Comparison of ENCODE assay signal across 11 cellular contexts in the genomic region with DNA sequence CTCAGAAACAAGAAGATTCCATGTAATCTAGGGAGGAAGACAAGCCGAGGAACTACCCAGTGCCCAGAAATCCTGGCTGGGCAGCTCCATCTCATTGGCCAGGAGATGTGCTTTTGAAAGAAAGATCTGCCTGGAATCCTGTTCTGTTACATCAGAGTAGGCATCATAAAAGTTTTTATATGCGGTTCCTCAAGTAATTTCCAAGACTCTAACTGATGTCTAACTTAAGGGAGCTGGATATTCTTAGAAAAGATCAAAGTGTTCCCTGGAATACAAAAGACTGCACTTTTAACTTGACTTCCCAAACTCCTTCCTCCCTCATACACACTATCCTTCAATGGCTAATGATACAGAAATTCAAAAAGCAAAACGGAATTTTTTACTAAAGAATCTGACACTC. TPM values are rescaled to one million over a fixed set of nuclear protein-coding genes. Genes with fewer than 3 reads are reported as not detected.
"Had no signal": no experiment of that assay in that cellular context is flagged by ENCODE, and none has a peak within 500 bp of the region (broad histone marks: within the 10 kb centered on the region; RNA-seq: fewer than 3 reads in every experiment).

No MANE protein-coding gene starts in this region.

- FAIRE-seq: H1, H54, HepG2 had no signal

- H3K9me3 Mint-ChIP-seq: GM23338, HFFc6, IgD-negative memory B cell had no signal

- H3K4me1 Mint-ChIP-seq: IgD-negative memory B cell had no signal

- H3K36me3 Mint-ChIP-seq: IgD-negative memory B cell had no signal

- ATAC-seq: GM23338, HCT116, HepG2 had no signal

- DNase-seq: HFFc6, KBM-7 had no signal

- H3K4me3 ChIP-seq: GM23338, HAP-1 had no signal

- H3K27ac Mint-ChIP-seq: GM23338, HFFc6, IgD-negative memory B cell had no signal

- H3K27ac ChIP-seq: KMS-11 had no signal

- H3K4me1 ChIP-seq: HAP-1 had no signal

- H3K4me3 Mint-ChIP-seq: GM23338, HFFc6, IgD-negative memory B cell had no signal

- H3K36me3 ChIP-seq: HAP-1 had no signal

- H3K9me3 ChIP-seq: HAP-1 had no signal

RNA-seq across cellular contexts. Expression of gene RHOJ, which starts 16.3 kb away (rescaled TPM):
- total RNA-seq: H1, HT-29 had no signal
- polyA plus RNA-seq: GM23338, IgD-negative memory B cell had no signal
